13 cellular contexts compared by ENCODE assay signal in genomic region chr20:24382775-24383174, GRCh38.
DNase-seq lines count a peak whose midpoint lies in the region; ATAC-seq and TF ChIP-seq lines count a peak whose summit lies in the region.
"Had no signal": no experiment of that assay in that cellular context is flagged by ENCODE, and none has a peak within 500 bp of the region (broad histone marks: within the 10 kb centered on the region; RNA-seq: fewer than 3 reads in every experiment).

No MANE protein-coding gene starts in this region.

- no peak overlapping the region for H3K27ac ChIP-seq in neural progenitor cell
- H3K27ac ChIP-seq in GM23248, result no peak overlapping the region
- H3K27ac ChIP-seq: testis had no signal

- H3F3A ChIP-seq in neural progenitor cell (ENCODE audit: low read depth) (no peaks in the 10 kb centered on the region), GM23248 (ENCODE audit: insufficient read depth) (peaks cover 12% of the 10 kb centered on the region)

- TF ChIP-seq CTCF in neural progenitor cell (IDR thresholded peaks at IDR 0.05), result no peak

- H3K9me3 Mint-ChIP-seq in neural progenitor cell, result no peaks in the 10 kb centered on the region

- H2AFZ ChIP-seq in neural progenitor cell (replicated peaks) (no peak overlapping the region), GM23248 (no peak overlapping the region)

- H3K4me2 ChIP-seq in neural progenitor cell, result no peak overlapping the region
- H3K4me2 ChIP-seq in GM23248 (ENCODE audit: unreplicated experiment), result no peak overlapping the region

- no peaks in the 10 kb centered on the region for H3K36me3 Mint-ChIP-seq in neural progenitor cell
- H3K36me3 Mint-ChIP-seq: naive B cell had no signal

- H3K4me3 Mint-ChIP-seq in neural progenitor cell, result no peak overlapping the region
- H3K4me3 Mint-ChIP-seq: naive B cell had no signal

- H4K20me1 ChIP-seq in neural progenitor cell (ENCODE audit: low read depth), result no peaks in the 10 kb centered on the region
- no peaks in the 10 kb centered on the region for H4K20me1 ChIP-seq in GM23248 (ENCODE audit: insufficient read depth)

- ATAC-seq in GM19467 (IDR thresholded peaks at IDR 0.05; ENCODE audit: unreplicated experiment) (no peak), GM21737 (IDR thresholded peaks at IDR 0.05; ENCODE audit: unreplicated experiment) (no peak)

- H3K27ac Mint-ChIP-seq in neural progenitor cell, result no peak overlapping the region

- no peaks in the 10 kb centered on the region for H3K9me2 ChIP-seq in GM23248 (ENCODE audit: insufficient read depth)

- H3K9ac ChIP-seq in neural progenitor cell (no peak overlapping the region), GM23248 (no peak overlapping the region)

- H3K27me3 ChIP-seq in neural progenitor cell (no peaks in the 10 kb centered on the region), GM23248 (replicated peaks; ENCODE audit: insufficient read depth) (peaks cover 6% of the 10 kb centered on the region; the same call in 1 of the 2 replicates)
- H3K27me3 ChIP-seq: MG63, testis had no signal

- H3K4me3 ChIP-seq in neural progenitor cell (no peak overlapping the region), GM23248 (no peak overlapping the region)
- H3K4me3 ChIP-seq: MG63, testis had no signal

- H3K27me3 Mint-ChIP-seq in neural progenitor cell (ENCODE audit: insufficient read depth, low read depth), result peaks cover 7% of the 10 kb centered on the region

- H3K36me3 ChIP-seq in neural progenitor cell (no peaks in the 10 kb centered on the region), GM23248 (ENCODE audit: low read depth) (no peaks in the 10 kb centered on the region)
- H3K36me3 ChIP-seq: MG63 had no signal

- peaks cover 37% of the 10 kb centered on the region for H3K4me1 Mint-ChIP-seq in neural progenitor cell
- H3K4me1 Mint-ChIP-seq: naive B cell had no signal

- H3K9me3 ChIP-seq in neural progenitor cell (ENCODE audit: low read depth) (no peaks in the 10 kb centered on the region), GM23248 (ENCODE audit: low read depth) (no peaks in the 10 kb centered on the region)
- H3K9me3 ChIP-seq: MG63, testis had no signal

- in situ Hi-C loops in GM23248 (cut with MboI), result no loop called here

- no peaks in the 10 kb centered on the region for H3K79me2 ChIP-seq in neural progenitor cell (ENCODE audit: low read depth)
- no peaks in the 10 kb centered on the region for H3K79me2 ChIP-seq in GM23248 (ENCODE audit: insufficient read depth)

- 14 to 23% methylated on average over 2 of the region's 2 CpGs for WGBS in GM23248 (ENCODE audit: low coverage in 1 of 2, low lambda C conversion rate in 2 of 2, missing lambda C conversion rate in 2 of 2), 2 experiments

- peak; percentile 52 for DNase-seq in Ammon's horn (ENCODE audit: low spot score)
- DNase-seq in NCI-H1105 treated with DMSO at 0.1 percent for 48 hours (lab: John Stamatoyannopoulos, UW), result peak; percentile 89
- DNase-seq in RPMI8226, result peak; percentile 13
- DNase-seq in left kidney (ENCODE audit: low read depth, low spot score), result peak; percentile 70
- no peak for DNase-seq in neural progenitor cell (ENCODE audit: low spot score)
- no peak for DNase-seq in GM23248
- DNase-seq: activated naive CD4-positive, alpha-beta T cell treated with Interleukin-2 at 50 U/mL for 16 hours; MG63; naive B cell; NCI-H510A; testis had no signal

- H3K4me1 ChIP-seq in neural progenitor cell (no peaks in the 10 kb centered on the region), GM23248 (ENCODE audit: insufficient read depth) (peaks cover 11% of the 10 kb centered on the region)
- H3K4me1 ChIP-seq: testis had no signal

Comparison
In these comparisons a context has a peak if more than half of its experiments do, and no peak if none do; other contexts are left out.
1. DNase-seq: peak in Ammon's horn (single experiment), NCI-H1105 treated with DMSO at 0.1 percent for 48 hours (single experiment), RPMI8226 (single experiment) and left kidney (single experiment); none in neural progenitor cell (single experiment) and GM23248 (single experiment).